In the genomic region with DNA sequence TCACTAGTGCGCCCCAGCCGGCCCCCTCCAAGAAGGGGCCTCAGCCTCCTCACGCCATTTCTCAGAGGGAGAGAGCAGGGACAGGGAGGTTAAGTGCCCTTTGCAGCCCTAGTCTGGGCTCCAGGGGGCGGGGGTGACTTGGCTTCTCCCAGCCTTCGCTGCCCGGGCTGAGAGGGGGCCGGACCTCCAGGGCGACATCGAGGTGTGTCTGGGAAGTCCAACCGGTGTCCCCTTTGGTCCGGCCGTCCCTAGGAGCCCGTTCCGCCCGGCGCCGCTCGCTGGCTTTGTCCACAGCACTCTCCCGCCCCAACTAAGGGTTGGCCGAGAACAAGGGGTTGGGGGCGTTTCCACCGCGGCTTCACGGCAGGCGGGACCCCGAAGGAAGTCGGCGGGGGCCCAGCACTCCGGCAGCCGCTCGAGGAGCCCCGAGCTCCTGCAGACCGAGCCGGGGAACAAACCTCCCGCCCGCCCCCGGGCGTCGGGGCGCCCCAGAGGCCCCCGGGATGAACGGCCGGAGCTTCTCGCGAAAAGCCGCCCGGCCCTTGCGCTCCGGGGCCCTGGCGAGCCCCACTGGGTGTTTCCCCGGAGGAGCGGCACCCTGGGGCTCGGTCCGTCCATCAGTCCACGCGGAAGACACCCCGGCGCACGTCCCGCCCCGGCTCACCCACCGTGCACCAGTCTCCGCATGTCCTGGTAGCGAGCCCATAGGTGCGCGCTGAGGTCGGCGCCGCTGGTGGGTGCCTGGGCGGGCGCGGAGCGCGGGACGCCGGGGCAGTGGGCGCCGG, we compare ENCODE assay signal across 8 cellular contexts. TPM values are rescaled to one million over a fixed set of nuclear protein-coding genes. Genes with fewer than 3 reads are reported as not detected.
DNase-seq lines count a peak whose midpoint lies in the region; ATAC-seq and TF ChIP-seq lines count a peak whose summit lies in the region.

No MANE protein-coding gene starts in this region.

- TF ChIP-seq POLR2A in suprapubic skin (IDR thresholded peaks at IDR 0.05): no peak

- H3K27me3 Mint-ChIP-seq in dendritic cell treated with granulocyte-macrophage colony-stimulating factor and Interleukin-4, amounts not matched to agents 40 ng/mL and 50 ng/mL, for 4 days: peaks cover 2% of the 10 kb centered on the region

- peak; percentile 73 for DNase-seq in activated effector memory CD4-positive, alpha-beta T cell treated with anti-CD3 and anti-CD28 coated beads, Interleukin-2, amount 50 U/mL, for 16 hours
- DNase-seq in activated effector memory CD4-positive, alpha-beta T cell treated with Interleukin-2 at 50 U/mL for 16 hours: no peak
- DNase-seq in RWPE2 (ENCODE audit: low spot score) (peak; percentile 61), lower lobe of right lung (no peak), suprapubic skin (ENCODE audit: low spot score in 2 of 2) (peak; percentile 75 to 82), NCI-H1694 (lab: John Stamatoyannopoulos, UW) (no peak)

- H3K27ac Mint-ChIP-seq in dendritic cell treated with granulocyte-macrophage colony-stimulating factor and Interleukin-4, amounts not matched to agents 40 ng/mL and 50 ng/mL, for 4 days: peak overlapping the region; percentile 45

- peaks cover 46% of the 10 kb centered on the region for H3K4me1 Mint-ChIP-seq in dendritic cell treated with granulocyte-macrophage colony-stimulating factor and Interleukin-4, amounts not matched to agents 40 ng/mL and 50 ng/mL, for 4 days (ENCODE audit: low read depth)

- TF ChIP-seq CTCF in RWPE2 (IDR thresholded peaks at IDR 0.05; ENCODE audit: poor library complexity, severe bottlenecking): no peak
- no peak for TF ChIP-seq CTCF in lower lobe of right lung (IDR thresholded peaks at IDR 0.05)
- no peak for TF ChIP-seq CTCF in suprapubic skin (IDR thresholded peaks at IDR 0.05)

- peaks cover 30% of the 10 kb centered on the region for H3K36me3 Mint-ChIP-seq in dendritic cell treated with granulocyte-macrophage colony-stimulating factor and Interleukin-4, amounts not matched to agents 40 ng/mL and 50 ng/mL, for 4 days (ENCODE audit: low read depth)

- H3K4me1 ChIP-seq in RWPE2 (ENCODE audit: insufficient read depth, poor library complexity, severe bottlenecking) (peaks cover 11% of the 10 kb centered on the region), lower lobe of right lung (peaks cover 69% of the 10 kb centered on the region), suprapubic skin (peaks cover 75% of the 10 kb centered on the region)

- ATAC-seq in RWPE2 (ENCODE audit: low read depth) (no peak), lower lobe of right lung (no peak), HG02973 (IDR thresholded peaks at IDR 0.05; ENCODE audit: unreplicated experiment) (no peak)

- intact Hi-C loops in dendritic cell treated with granulocyte-macrophage colony-stimulating factor and Interleukin-4, amounts not matched to agents 40 ng/mL and 50 ng/mL, for 4 days (cut with micrococcal nuclease): no loop called here
- intact Hi-C loops in lower lobe of right lung (cut with DNase I): no loop called here

- peak overlapping the region; percentile 81 for H3K4me3 Mint-ChIP-seq in dendritic cell treated with granulocyte-macrophage colony-stimulating factor and Interleukin-4, amounts not matched to agents 40 ng/mL and 50 ng/mL, for 4 days

- 3% methylated on average over 19 of the region's 78 CpGs for WGBS in suprapubic skin

- no peaks in the 10 kb centered on the region for H3K9me3 ChIP-seq in RWPE2 (ENCODE audit: severe bottlenecking)
- no peaks in the 10 kb centered on the region for H3K9me3 ChIP-seq in lower lobe of right lung
- H3K9me3 ChIP-seq in suprapubic skin: no peaks in the 10 kb centered on the region

- H3K27ac ChIP-seq in RWPE2 (ENCODE audit: poor library complexity, severe bottlenecking) (peak overlapping the region; percentile 73), lower lobe of right lung (peak overlapping the region; percentile 60), suprapubic skin (peak overlapping the region; percentile 58)

- H3K36me3 ChIP-seq in RWPE2 (ENCODE audit: low read depth) (peaks cover 8% of the 10 kb centered on the region), lower lobe of right lung (peaks cover 8% of the 10 kb centered on the region), suprapubic skin (peaks cover 10% of the 10 kb centered on the region)

- peak overlapping the region; percentile 88 for H3K4me3 ChIP-seq in RWPE2 (ENCODE audit: severe bottlenecking)
- peak overlapping the region; percentile 70 for H3K4me3 ChIP-seq in lower lobe of right lung
- peak overlapping the region; percentile 75 for H3K4me3 ChIP-seq in suprapubic skin

- no peaks in the 10 kb centered on the region for H3K9me3 Mint-ChIP-seq in dendritic cell treated with granulocyte-macrophage colony-stimulating factor and Interleukin-4, amounts not matched to agents 40 ng/mL and 50 ng/mL, for 4 days

- TF ChIP-seq EP300 in suprapubic skin (IDR thresholded peaks at IDR 0.05): no peak

- H3K27me3 ChIP-seq in RWPE2 (ENCODE audit: insufficient read depth, poor library complexity, severe bottlenecking) (no peaks in the 10 kb centered on the region), lower lobe of right lung (ENCODE audit: low read depth) (no peaks in the 10 kb centered on the region), suprapubic skin (no peaks in the 10 kb centered on the region)

RNA-seq across cellular contexts. Expression of a gene that starts 0.6 kb away (rescaled TPM):
- total RNA-seq in lower lobe of right lung (28.5 TPM), suprapubic skin (10 to 100 TPM; 51.8 to 68.7 (median 63.3) TPM)

RNA-seq across cellular contexts. Expression of a gene that starts 3.4 kb away (rescaled TPM):
- total RNA-seq in lower lobe of right lung: 16.3 TPM
- total RNA-seq in suprapubic skin: 1 to 10 TPM in 2 of 4 donors, under 1 TPM in 2; 0.68 to 4.0 (median 1.2) TPM

RNA-seq across cellular contexts. Expression of a gene that starts 37.9 kb away (rescaled TPM):
- total RNA-seq in lower lobe of right lung: 133 TPM
- 10 to 100 TPM in 2 of 4 donors, 1 to 10 TPM in 2; 5.3 to 21.1 (median 14.3) TPM for total RNA-seq in suprapubic skin

Comparison
In these comparisons a context has a peak if more than half of its experiments do, and no peak if none do; other contexts are left out.
1. DNase-seq: peak in activated effector memory CD4-positive, alpha-beta T cell treated with anti-CD3 and anti-CD28 coated beads, Interleukin-2, amount 50 U/mL, for 16 hours (single experiment), RWPE2 (single experiment) and suprapubic skin (2 of 2); none in activated effector memory CD4-positive, alpha-beta T cell treated with Interleukin-2 at 50 U/mL for 16 hours (single experiment), lower lobe of right lung (single experiment) and NCI-H1694 (single experiment).
2. Peak in every context shown above with its lines, with median percentiles within 50 percentile points of each other: H3K27ac ChIP-seq and H3K4me3 ChIP-seq.